Comparison of ENCODE assay signal across 18 cellular contexts in genomic region chrX:17266171-17266570, GRCh38.
DNase-seq lines count a peak whose midpoint lies in the region; ATAC-seq, FAIRE-seq and TF ChIP-seq lines count a peak whose summit lies in the region.
"Had no signal": no experiment of that assay in that cellular context is flagged by ENCODE, and none has a peak within 500 bp of the region (broad histone marks: within the 10 kb centered on the region; RNA-seq: fewer than 3 reads in every experiment).

No MANE protein-coding gene starts in this region.

- TF ChIP-seq POLR2A in A549 (IDR thresholded peaks at IDR 0.05; ENCODE audit: low read length) = no peak

- no peak overlapping the region for H3K4me2 ChIP-seq in A549
- H3K4me2 ChIP-seq in astrocyte (ENCODE audit: low read length) = no peak overlapping the region
- H3K4me2 ChIP-seq in fibroblast of lung (ENCODE audit: extremely low read depth, insufficient read depth, low read length) = no peak overlapping the region
- H3K4me2 ChIP-seq: BLaER1 had no signal

- CTCF ChIA-PET in A549 (lab: Yijun Ruan, JAX) = no interaction called here

- H3K9ac ChIP-seq in astrocyte (ENCODE audit: low read length) (no peak overlapping the region), fibroblast of lung (ENCODE audit: insufficient read depth, low read length) (no peak overlapping the region), kidney (ENCODE audit: low read length in 2 of 2) (no peak overlapping the region)
- H3K9ac ChIP-seq: BLaER1 had no signal

- H3K4me1 ChIP-seq in A549 (no peaks in the 10 kb centered on the region), astrocyte (ENCODE audit: insufficient read depth, low read length) (no peaks in the 10 kb centered on the region), fibroblast of lung (ENCODE audit: control insufficient read depth, extremely low read depth, insufficient read depth, low read length) (no peaks in the 10 kb centered on the region), kidney (ENCODE audit: control insufficient read depth in 1 of 2, insufficient read depth in 1 of 2, low read depth in 1 of 2, low read length in 2 of 2) (no peaks in the 10 kb centered on the region), right cardiac atrium (ENCODE audit: control insufficient read depth, insufficient read depth, low read length) (no peaks in the 10 kb centered on the region)
- H3K4me1 ChIP-seq: BLaER1, Caco-2, HAP-1 had no signal

- DNase-seq in A549 (ENCODE audit: low read depth in 1 of 2, low spot score in 1 of 2) = no peak
- peak; percentile 54 for DNase-seq in astrocyte (ENCODE audit: low read depth)
- DNase-seq in fibroblast of lung (ENCODE audit: low read depth in 2 of 2) = peak; percentile 8 to 60
- peak; percentile 51 for DNase-seq in kidney
- DNase-seq in natural killer cell = no peak
- no peak for DNase-seq in right cardiac atrium
- no peak for DNase-seq in SK-N-DZ (ENCODE audit: low spot score)
- DNase-seq: AML-193; Caco-2; CD8-positive, alpha-beta memory T cell; DND-41; GF-D8 had no signal

- TF ChIP-seq RAD21 in A549 (conservative IDR thresholded peaks at IDR 0.05 in 1 of 2, IDR thresholded peaks at IDR 0.05 in 1 of 2) = no peak

- H3K9me3 Mint-ChIP-seq in astrocyte (ENCODE audit: unreplicated experiment) (peaks cover 3% of the 10 kb centered on the region), natural killer cell (peaks cover 5 to 7% of the 10 kb centered on the region in 2 donors)

- H3K79me2 ChIP-seq in astrocyte (ENCODE audit: insufficient read depth, low read length) = no peaks in the 10 kb centered on the region
- H3K79me2 ChIP-seq in fibroblast of lung (ENCODE audit: control insufficient read depth, insufficient read depth, low read length) = no peaks in the 10 kb centered on the region

- H2AFZ ChIP-seq in astrocyte (ENCODE audit: low read depth, low read length) = no peak overlapping the region
- H2AFZ ChIP-seq in fibroblast of lung (ENCODE audit: low read length) = no peak overlapping the region

- H3K27me3 Mint-ChIP-seq in astrocyte (ENCODE audit: low read depth, unreplicated experiment) = peaks cover 4% of the 10 kb centered on the region
- H3K27me3 Mint-ChIP-seq in natural killer cell (ENCODE audit: low read depth in 2 of 2) = no peaks in the 10 kb centered on the region

- H3K36me3 Mint-ChIP-seq in astrocyte (ENCODE audit: low read depth, unreplicated experiment) = no peaks in the 10 kb centered on the region
- no peaks in the 10 kb centered on the region for H3K36me3 Mint-ChIP-seq in natural killer cell

- H3K9me3 ChIP-seq in A549 (no peaks in the 10 kb centered on the region), astrocyte (ENCODE audit: insufficient read depth, low read depth, low read length) (no peaks in the 10 kb centered on the region), fibroblast of lung (ENCODE audit: control insufficient read depth, insufficient read depth, low read depth, low read length) (no peaks in the 10 kb centered on the region), kidney (ENCODE audit: control insufficient read depth in 1 of 2, low read length in 2 of 2) (no peaks in the 10 kb centered on the region), right cardiac atrium (ENCODE audit: control insufficient read depth, low read length) (no peaks in the 10 kb centered on the region)
- H3K9me3 ChIP-seq: Caco-2, HAP-1 had no signal

- no peak for TF ChIP-seq CTCF in A549 (IDR thresholded peaks at IDR 0.05)
- TF ChIP-seq CTCF in astrocyte (IDR thresholded peaks at IDR 0.05; ENCODE audit: insufficient read depth, low read depth, low read length) = no peak
- no peak for TF ChIP-seq CTCF in fibroblast of lung (conservative IDR thresholded peaks at IDR 0.05 in 1 of 2, IDR thresholded peaks at IDR 0.05 in 1 of 2; ENCODE audit: low read depth in 1 of 2, low read length in 2 of 2)
- no peak for TF ChIP-seq CTCF in kidney (IDR thresholded peaks at IDR 0.05; ENCODE audit: borderline replicate concordance, extremely low read depth, insufficient read depth)
- TF ChIP-seq CTCF in natural killer cell (IDR thresholded peaks at IDR 0.05) = no peak

- no peak for TF ChIP-seq EP300 in A549 (IDR thresholded peaks at IDR 0.05)

- no peak for ATAC-seq in A549
- ATAC-seq in natural killer cell = no peak
- ATAC-seq in right cardiac atrium = no peak
- ATAC-seq: HepG2 had no signal

- H3K36me3 ChIP-seq in astrocyte (ENCODE audit: insufficient read depth, low read length) (no peaks in the 10 kb centered on the region), fibroblast of lung (ENCODE audit: control insufficient read depth, insufficient read depth, low read length) (no peaks in the 10 kb centered on the region), kidney (ENCODE audit: control insufficient read depth in 1 of 2, insufficient read depth in 2 of 2, low read length in 2 of 2) (no peaks in the 10 kb centered on the region)
- H3K36me3 ChIP-seq: BLaER1, HAP-1 had no signal

- H3K27me3 ChIP-seq in astrocyte (ENCODE audit: insufficient read depth, low read length) = no peaks in the 10 kb centered on the region
- no peaks in the 10 kb centered on the region for H3K27me3 ChIP-seq in fibroblast of lung (ENCODE audit: control insufficient read depth, insufficient read depth, low read length)
- H3K27me3 ChIP-seq in right cardiac atrium (ENCODE audit: control insufficient read depth, insufficient read depth) = no peaks in the 10 kb centered on the region

- no peak overlapping the region for H3K4me3 Mint-ChIP-seq in astrocyte (ENCODE audit: unreplicated experiment)
- no peak overlapping the region for H3K4me3 Mint-ChIP-seq in natural killer cell
- H3K4me3 Mint-ChIP-seq: CD8-positive, alpha-beta memory T cell had no signal

- H4K20me1 ChIP-seq in astrocyte (ENCODE audit: insufficient read depth, low read length) = no peaks in the 10 kb centered on the region
- H4K20me1 ChIP-seq in fibroblast of lung (ENCODE audit: control insufficient read depth, extremely low read depth, insufficient read depth, low read length) = no peaks in the 10 kb centered on the region
- H4K20me1 ChIP-seq: BLaER1 had no signal

- intact Hi-C loops in kidney (cut with DNase I) = no loop called here
- intact Hi-C loops in natural killer cell (cut with micrococcal nuclease) = no loop called here
- intact Hi-C loops in right cardiac atrium (cut with DNase I) = no loop called here

- H3K27ac ChIP-seq in A549 (no peak overlapping the region), astrocyte (ENCODE audit: low read depth, low read length) (no peak overlapping the region), fibroblast of lung (ENCODE audit: insufficient read depth, low read length) (no peak overlapping the region), kidney (ENCODE audit: low read depth in 2 of 2, low read length in 2 of 2) (no peak overlapping the region), right cardiac atrium (ENCODE audit: low read length) (no peak overlapping the region)
- H3K27ac ChIP-seq: 22Rv1, BLaER1 had no signal

- H3K27ac Mint-ChIP-seq in astrocyte (ENCODE audit: unreplicated experiment) (no peak overlapping the region), natural killer cell (no peak overlapping the region)
- H3K27ac Mint-ChIP-seq: CD8-positive, alpha-beta memory T cell had no signal

- POLR2A ChIA-PET in A549 (lab: Yijun Ruan, JAX) = no interaction called here

- H3K4me1 Mint-ChIP-seq in astrocyte (ENCODE audit: low read depth, unreplicated experiment) = no peaks in the 10 kb centered on the region
- H3K4me1 Mint-ChIP-seq in natural killer cell = no peaks in the 10 kb centered on the region
- H3K4me1 Mint-ChIP-seq: CD8-positive, alpha-beta memory T cell had no signal

- FAIRE-seq in A549 (lab: Jason Lieb, UNC) (peak; percentile 7), astrocyte (lab: Jason Lieb, UNC) (no peak), kidney (lab: Jason Lieb, UNC) (peak; percentile 44)
- FAIRE-seq: H1, HepG2, HTR-8/SVneo had no signal

- H3K4me3 ChIP-seq in A549 (no peak overlapping the region), astrocyte (ENCODE audit: insufficient read depth, low read depth, low read length) (no peak overlapping the region), fibroblast of lung (replicated peaks in 1 of 4; ENCODE audit: control extremely low read depth in 1 of 4, insufficient read depth in 1 of 4, low read depth in 3 of 4, low read length in 4 of 4) (no peak overlapping the region), kidney (ENCODE audit: low read length in 2 of 2) (no peak overlapping the region), right cardiac atrium (ENCODE audit: low read length) (no peak overlapping the region)
- H3K4me3 ChIP-seq: BLaER1, HAP-1 had no signal

TF ChIP-seq in A549, 52 proteins besides CTCF, POLR2A, EP300 and RAD21 (continues in another document):
- no peak for TF ChIP-seq HMGXB4 (CRISPR knock-in tag; IDR thresholded peaks at IDR 0.05; ENCODE audit: borderline replicate concordance)
- TF ChIP-seq ELK1 (IDR thresholded peaks at IDR 0.05; ENCODE audit: low read depth, low read length) = no peak
- no peak for TF ChIP-seq RNF2 (IDR thresholded peaks at IDR 0.05; ENCODE audit: borderline replicate concordance, low read depth)
- TF ChIP-seq ZNF302 (CRISPR knock-in tag; IDR thresholded peaks at IDR 0.05) = no peak
- TF ChIP-seq FOSB (CRISPR knock-in tag; IDR thresholded peaks at IDR 0.05) = no peak
- no peak for TF ChIP-seq CEBPB (IDR thresholded peaks at IDR 0.05)
- TF ChIP-seq JUNB (IDR thresholded peaks at IDR 0.05) = no peak
- TF ChIP-seq ZC3H11A (IDR thresholded peaks at IDR 0.05) = no peak
- no peak for TF ChIP-seq CBX8 (IDR thresholded peaks at IDR 0.05)
- no peak for TF ChIP-seq MAFK (IDR thresholded peaks at IDR 0.05; ENCODE audit: partially characterized antibody)
- no peak for TF ChIP-seq EHMT2 (IDR thresholded peaks at IDR 0.05; ENCODE audit: low read depth)

Comparison
In these comparisons a context has a peak if more than half of its experiments do, and no peak if none do; other contexts are left out.
1. DNase-seq: peak in astrocyte (single experiment), fibroblast of lung (2 of 2) and kidney (single experiment); none in A549 (0 of 2), natural killer cell (single experiment), right cardiac atrium (0 of 3) and SK-N-DZ (single experiment).